Comparison of ENCODE assay signal across 16 cellular contexts in genomic region chr9:137030931-137031527, GRCh38. TPM values are rescaled to one million over a fixed set of nuclear protein-coding genes. Genes with fewer than 3 reads are reported as not detected.
DNase-seq lines count a peak whose midpoint lies in the region; ATAC-seq and TF ChIP-seq lines count a peak whose summit lies in the region.
"Had no signal": no experiment of that assay in that cellular context is flagged by ENCODE, and none has a peak within 500 bp of the region (broad histone marks: within the 10 kb centered on the region; RNA-seq: fewer than 3 reads in every experiment).

No MANE protein-coding gene starts in this region.

- no peak for DNase-seq in activated T-cell treated with anti-CD3 and anti-CD28 coated beads, Interleukin-2, amount 50 U/mL, for 24 hours
- no peak for DNase-seq in activated T-cell treated with anti-CD3 and anti-CD28 coated beads for 4 hours
- DNase-seq in T-cell, result no peak
- peak in 1 of 3 donors; percentile 40 for DNase-seq in immature natural killer cell
- no peak for DNase-seq in stimulated activated naive B cell treated with anti-CD40 and anti-IgM and Interleukin-4, amounts not matched to agents 10 μg/mL and 1 μg/mL and 100 μg/mL, for 72 hours
- DNase-seq in nephron progenitor cell, result no peak
- no peak for DNase-seq in DMS79 treated with DMSO at 0.1 percent for 48 hours (lab: John Stamatoyannopoulos, UW)
- DNase-seq: hippocampal formation, NCI-H146, NCI-H524, transverse colon had no signal

- H3K27me3 Mint-ChIP-seq in activated T-cell treated with anti-CD3 and anti-CD28 coated beads, Interleukin-2, amount 50 U/mL, for 24 hours, result no peaks in the 10 kb centered on the region
- H3K27me3 Mint-ChIP-seq in T-cell (no peaks in the 10 kb centered on the region), immature natural killer cell (ENCODE audit: low read depth in 3 of 3) (peaks cover 8 to 25% (median 16%) of the 10 kb centered on the region in 3 donors), nephron progenitor cell (ENCODE audit: low read depth, poor library complexity) (peaks cover 7% of the 10 kb centered on the region)
- no peaks in the 10 kb centered on the region for H3K27me3 Mint-ChIP-seq in stimulated activated naive B cell treated with anti-CD40 and anti-IgM and Interleukin-4, amounts not matched to agents 10 μg/mL and 1 μg/mL and 100 μg/mL, for 72 hours

- ATAC-seq in T-cell (replicated peaks in 1 of 4) (no peak), HG02798 (IDR thresholded peaks at IDR 0.05; ENCODE audit: poor library complexity, unreplicated experiment) (no peak)
- no peak for ATAC-seq in stimulated activated naive B cell treated with anti-CD40 and anti-IgM and Interleukin-4, amounts not matched to agents 10 μg/mL and 1 μg/mL and 100 μg/mL, for 72 hours (replicated peaks)
- ATAC-seq: Panc1, WTC11 had no signal

- POLR2A ChIA-PET in T-cell (lab: Charles Lee), result interaction anchor here in 1 of 2 donors (0.5 kb wide), 1 partner anchor 11 kb away, joined by 3 read pairs; no protein-coding TSS in a partner anchor

- H3K4me3 Mint-ChIP-seq in activated T-cell treated with anti-CD3 and anti-CD28 coated beads, Interleukin-2, amount 50 U/mL, for 24 hours, result peak overlapping the region; percentile 47
- peak overlapping the region; percentile 73 to 78 (median 74) for H3K4me3 Mint-ChIP-seq in T-cell
- peak overlapping the region; percentile 88 to 91 (median 88) for H3K4me3 Mint-ChIP-seq in immature natural killer cell
- H3K4me3 Mint-ChIP-seq in stimulated activated naive B cell treated with anti-CD40 and anti-IgM and Interleukin-4, amounts not matched to agents 10 μg/mL and 1 μg/mL and 100 μg/mL, for 72 hours, result peak overlapping the region; percentile 62 to 64
- no peak overlapping the region for H3K4me3 Mint-ChIP-seq in nephron progenitor cell
- H3K4me3 Mint-ChIP-seq: WTC11 had no signal

- H3K27ac Mint-ChIP-seq in activated T-cell treated with anti-CD3 and anti-CD28 coated beads, Interleukin-2, amount 50 U/mL, for 24 hours, result peak overlapping the region; percentile 72
- peak overlapping the region; percentile 81 to 88 for H3K27ac Mint-ChIP-seq in T-cell
- peak overlapping the region; percentile 89 to 98 (median 94) for H3K27ac Mint-ChIP-seq in immature natural killer cell
- peak overlapping the region; percentile 78 for H3K27ac Mint-ChIP-seq in stimulated activated naive B cell treated with anti-CD40 and anti-IgM and Interleukin-4, amounts not matched to agents 10 μg/mL and 1 μg/mL and 100 μg/mL, for 72 hours
- H3K27ac Mint-ChIP-seq in nephron progenitor cell, result no peak overlapping the region
- H3K27ac Mint-ChIP-seq: WTC11 had no signal

- H3K9me3 Mint-ChIP-seq in activated T-cell treated with anti-CD3 and anti-CD28 coated beads, Interleukin-2, amount 50 U/mL, for 24 hours, result no peaks in the 10 kb centered on the region
- no peaks in the 10 kb centered on the region for H3K9me3 Mint-ChIP-seq in T-cell
- no peaks in the 10 kb centered on the region for H3K9me3 Mint-ChIP-seq in immature natural killer cell
- H3K9me3 Mint-ChIP-seq in stimulated activated naive B cell treated with anti-CD40 and anti-IgM and Interleukin-4, amounts not matched to agents 10 μg/mL and 1 μg/mL and 100 μg/mL, for 72 hours, result no peaks in the 10 kb centered on the region
- H3K9me3 Mint-ChIP-seq in nephron progenitor cell, result no peaks in the 10 kb centered on the region
- H3K9me3 Mint-ChIP-seq: WTC11 had no signal

- no peaks in the 10 kb centered on the region for H3K36me3 Mint-ChIP-seq in activated T-cell treated with anti-CD3 and anti-CD28 coated beads, Interleukin-2, amount 50 U/mL, for 24 hours (ENCODE audit: low read depth)
- no peaks in the 10 kb centered on the region for H3K36me3 Mint-ChIP-seq in T-cell
- no peaks in the 10 kb centered on the region for H3K36me3 Mint-ChIP-seq in immature natural killer cell
- peaks cover 0 to 3% of the 10 kb centered on the region in 2 donors for H3K36me3 Mint-ChIP-seq in stimulated activated naive B cell treated with anti-CD40 and anti-IgM and Interleukin-4, amounts not matched to agents 10 μg/mL and 1 μg/mL and 100 μg/mL, for 72 hours
- H3K36me3 Mint-ChIP-seq in nephron progenitor cell (ENCODE audit: low read depth), result no peaks in the 10 kb centered on the region
- H3K36me3 Mint-ChIP-seq: WTC11 had no signal

- H3K4me1 Mint-ChIP-seq in activated T-cell treated with anti-CD3 and anti-CD28 coated beads, Interleukin-2, amount 50 U/mL, for 24 hours (ENCODE audit: low read depth), result peaks cover 64% of the 10 kb centered on the region
- peaks cover 52 to 63% (median 53%) of the 10 kb centered on the region in 3 donors for H3K4me1 Mint-ChIP-seq in T-cell
- peaks cover 66 to 68% of the 10 kb centered on the region in 2 donors for H3K4me1 Mint-ChIP-seq in immature natural killer cell
- H3K4me1 Mint-ChIP-seq in stimulated activated naive B cell treated with anti-CD40 and anti-IgM and Interleukin-4, amounts not matched to agents 10 μg/mL and 1 μg/mL and 100 μg/mL, for 72 hours, result peaks cover 53 to 70% of the 10 kb centered on the region in 2 donors
- H3K4me1 Mint-ChIP-seq in nephron progenitor cell, result peaks cover 5% of the 10 kb centered on the region

- CTCF ChIA-PET in T-cell (lab: Charles Lee), result interaction anchor here (0.6 to 1.1 kb wide), 2 partner anchors 18 to 102 kb away, joined by 3 to 5 read pairs; no protein-coding TSS in a partner anchor

- TF ChIP-seq CTCF in nephron progenitor cell (IDR thresholded peaks at IDR 0.05), result no peak

RNA-seq across cellular contexts. Expression of gene FUT7, which starts 0.9 kb away (rescaled TPM):
- 1 to 10 TPM; 1.1 to 7.7 (median 5.1) TPM for total RNA-seq in T-cell
- polyA plus RNA-seq in immature natural killer cell, result 10 to 100 TPM; 20.6 to 33.0 (median 25.6) TPM
- total RNA-seq: transverse colon, WTC11 had no signal
- polyA plus RNA-seq: AG04450 had no signal

RNA-seq across cellular contexts. Expression of gene ABCA2, which starts 3.0 kb away (rescaled TPM):
- total RNA-seq in T-cell, result 100 to 1,000 TPM in 3 of 5 donors, 10 to 100 TPM in 2; 58.6 to 138 (median 121) TPM
- 10 to 100 TPM in 1 of 3 donors, 1 to 10 TPM in 2; 2.2 to 34.5 (median 6.3) TPM for polyA plus RNA-seq in immature natural killer cell

RNA-seq across cellular contexts. Expression of gene NPDC1, which starts 14.9 kb away (rescaled TPM):
- total RNA-seq in T-cell, result 10 to 100 TPM; 32.4 to 76.7 (median 57.0) TPM
- polyA plus RNA-seq in immature natural killer cell, result 1 to 10 TPM in 2 of 3 donors, under 1 TPM in 1; 0.36 to 1.4 (median 1.1) TPM

RNA-seq across cellular contexts. Expression of gene ENTPD2, which starts 22.8 kb away (rescaled TPM):
- total RNA-seq in T-cell, result under 1 TPM in 1 of 5 donors, not detected in 4; 0.32 TPM
- polyA plus RNA-seq in immature natural killer cell, result not detected
- polyA plus RNA-seq: AG04450, neural cell had no signal

RNA-seq across cellular contexts. Expression of gene CLIC3, which starts 34.7 kb away (rescaled TPM):
- 10 to 100 TPM in 2 of 5 donors, 1 to 10 TPM in 3; 5.4 to 24.7 (median 8.0) TPM for total RNA-seq in T-cell
- polyA plus RNA-seq in immature natural killer cell, result 100 to 1,000 TPM; 673 to 911 (median 762) TPM
- polyA plus RNA-seq: neural cell had no signal
